Comparison of ENCODE assay signal across 11 cellular contexts in the genomic region with DNA sequence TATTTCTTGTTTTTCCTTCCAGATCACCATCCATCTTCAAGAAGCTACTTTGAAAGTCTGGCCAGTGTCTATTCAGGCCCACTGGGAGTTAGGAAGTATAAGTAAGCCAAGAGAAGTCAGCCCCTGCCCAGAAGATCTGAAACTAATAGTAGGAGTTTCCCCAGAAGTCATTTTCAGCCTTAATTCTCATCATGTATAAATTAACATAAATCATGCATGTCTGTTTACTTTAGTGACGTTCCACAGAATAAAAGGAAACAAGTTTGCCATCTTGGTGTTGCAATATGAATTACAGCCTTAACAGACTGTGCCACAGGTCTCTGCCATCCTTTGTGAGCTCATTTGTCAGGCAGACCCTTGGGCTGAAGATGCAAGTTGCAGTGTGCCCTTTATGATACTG.
"Had no signal": no experiment of that assay in that cellular context is flagged by ENCODE, and none has a peak within 500 bp of the region (broad histone marks: within the 10 kb centered on the region; RNA-seq: fewer than 3 reads in every experiment).

No MANE protein-coding gene starts in this region.

- H3K9me3 Mint-ChIP-seq: nephron progenitor cell; stimulated activated naive CD8-positive, alpha-beta T cell treated with anti-CD3 and anti-CD28 coated beads, Interleukin-15, Interleukin-2, amounts not matched to agents 100 ng/mL and 50 ng/mL, for 24 hours; T-helper 2 cell treated with Interferon-gamma antibody and Interleukin-4, amounts not matched to agents 5 μg/mL and 100 μg/mL, for 36 hours had no signal

- H3K9me3 ChIP-seq: colonic mucosa, heart left ventricle had no signal

- H3K27me3 ChIP-seq: colonic mucosa, heart left ventricle had no signal

- H3K4me3 Mint-ChIP-seq: nephron progenitor cell; stimulated activated naive CD8-positive, alpha-beta T cell treated with anti-CD3 and anti-CD28 coated beads, Interleukin-15, Interleukin-2, amounts not matched to agents 100 ng/mL and 50 ng/mL, for 24 hours; T-helper 2 cell treated with Interferon-gamma antibody and Interleukin-4, amounts not matched to agents 5 μg/mL and 100 μg/mL, for 36 hours had no signal

- DNase-seq: activated CD4-positive, alpha-beta T cell treated with anti-CD3 and anti-CD28 coated beads, Interleukin-2, amount 50 U/mL, for 48 hours; activated gamma-delta T cell; caudate nucleus; colonic mucosa; effector CD4-positive, alpha-beta T cell; heart left ventricle; mammary epithelial cell; nephron progenitor cell; stimulated activated CD4-positive, alpha-beta T cell treated with anti-CD3 and anti-CD28 coated beads, Interleukin-12 subunit alpha, Interleukin-12 subunit beta, amount 100 ng/mL, for 4 hours had no signal

- H3K36me3 ChIP-seq: colonic mucosa had no signal

- H3K27me3 Mint-ChIP-seq: stimulated activated naive CD8-positive, alpha-beta T cell treated with anti-CD3 and anti-CD28 coated beads, Interleukin-15, Interleukin-2, amounts not matched to agents 100 ng/mL and 50 ng/mL, for 24 hours had no signal

- ATAC-seq: heart left ventricle had no signal

- H3K4me1 ChIP-seq: colonic mucosa had no signal

- H3K27ac Mint-ChIP-seq: nephron progenitor cell; stimulated activated naive CD8-positive, alpha-beta T cell treated with anti-CD3 and anti-CD28 coated beads, Interleukin-15, Interleukin-2, amounts not matched to agents 100 ng/mL and 50 ng/mL, for 24 hours; T-helper 2 cell treated with Interferon-gamma antibody and Interleukin-4, amounts not matched to agents 5 μg/mL and 100 μg/mL, for 36 hours had no signal

- H3K27ac ChIP-seq: colonic mucosa, heart left ventricle had no signal

- H3K4me3 ChIP-seq: colonic mucosa, heart left ventricle had no signal
